In genomic region chr2:46094689-46095088, GRCh38 we compare ENCODE assay signal across 17 cellular contexts.
A peak's percentile ranks its signal among the peaks of the same experiment; 100 is the strongest.
DNase-seq lines count a peak whose midpoint lies in the region; ATAC-seq, FAIRE-seq and TF ChIP-seq lines count a peak whose summit lies in the region.
"Had no signal": no experiment of that assay in that cellular context is flagged by ENCODE, and none has a peak within 500 bp of the region (broad histone marks: within the 10 kb centered on the region; RNA-seq: fewer than 3 reads in every experiment).

No MANE protein-coding gene starts in this region.

- H3K9me3 ChIP-seq in HepG2 (ENCODE audit: low read length), result no peaks in the 10 kb centered on the region
- no peaks in the 10 kb centered on the region for H3K9me3 ChIP-seq in right lobe of liver
- H3K9me3 ChIP-seq in IMR-90 (ENCODE audit: control insufficient read depth, insufficient read depth, low read length), result 0 out of 2 replicates have a peak, but pooled peaks cover 3% of the 10 kb centered on the region
- no peaks in the 10 kb centered on the region; the same call in 2 of the 3 replicates for H3K9me3 ChIP-seq in GM12878 (replicated peaks; ENCODE audit: control insufficient read depth, insufficient read depth, low read length)

- no peak overlapping the region for H2BK20ac ChIP-seq in IMR-90 (ENCODE audit: low read depth, low read length)

- no peak overlapping the region for H3K14ac ChIP-seq in IMR-90 (replicated peaks; ENCODE audit: low read depth, low read length)

- H3K79me1 ChIP-seq in IMR-90 (ENCODE audit: low read depth in 1 of 2, low read length in 2 of 2), result peaks cover 3 to 22% of the 10 kb centered on the region in 2 experiments

- no peaks in the 10 kb centered on the region for H3K27me3 ChIP-seq in HepG2 (ENCODE audit: control insufficient read depth in 1 of 2, insufficient read depth in 2 of 2, low read length in 2 of 2)
- no peaks in the 10 kb centered on the region for H3K27me3 ChIP-seq in right lobe of liver
- no peaks in the 10 kb centered on the region for H3K27me3 ChIP-seq in IMR-90 (ENCODE audit: control insufficient read depth, insufficient read depth, low read length)
- H3K27me3 ChIP-seq in GM12878 (replicated peaks in 1 of 2; ENCODE audit: control insufficient read depth in 2 of 2, insufficient read depth in 2 of 2, low read length in 1 of 2), result no peaks in the 10 kb centered on the region

- H2AK9ac ChIP-seq in IMR-90 (replicated peaks; ENCODE audit: low read depth, low read length, poor library complexity), result no peak overlapping the region

- TF ChIP-seq POLR2A in HepG2 (IDR thresholded peaks at IDR 0.05; ENCODE audit: insufficient read depth in 1 of 2, low read depth in 2 of 2, low read length in 2 of 2) (no peak), right lobe of liver (IDR thresholded peaks at IDR 0.05) (no peak), IMR-90 (IDR thresholded peaks at IDR 0.05; ENCODE audit: low read depth, low read length) (no peak), GM12878 (IDR thresholded peaks at IDR 0.05; ENCODE audit: low read depth, low read length) (no peak), GM18505 (IDR thresholded peaks at IDR 0.05; ENCODE audit: borderline replicate concordance, extremely low read depth, insufficient read depth, insufficient read length) (no peak)

- H3K18ac ChIP-seq in IMR-90 (ENCODE audit: low read depth, low read length), result no peak overlapping the region

- H4K91ac ChIP-seq in IMR-90 (ENCODE audit: insufficient read depth, low read depth, low read length), result no peak overlapping the region

- H3K4me3 ChIP-seq in HepG2 (replicated peaks in 1 of 3; ENCODE audit: insufficient read depth in 1 of 3, low read depth in 2 of 3, low read length in 3 of 3) (no peak overlapping the region), right lobe of liver (no peak overlapping the region), IMR-90 (ENCODE audit: insufficient read depth, low read depth, low read length) (no peak overlapping the region), GM12878 (no peak overlapping the region)

- dilution Hi-C loops in IMR-90 (cut with HindIII; ENCODE audit: low sequenced_read_pairs, unreplicated experiment), result no loop called here

- no peak overlapping the region for H4K8ac ChIP-seq in IMR-90 (ENCODE audit: low read depth in 2 of 2, low read length in 2 of 2)

- FAIRE-seq in HepG2 (lab: Jason Lieb, UNC) (no peak), GM12878 (lab: Jason Lieb, UNC) (no peak)
- FAIRE-seq: G401.6, GM18507, H1 had no signal

- H3K9ac ChIP-seq in HepG2 (ENCODE audit: insufficient read depth, low read depth, low read length) (no peak overlapping the region), IMR-90 (ENCODE audit: low read depth, low read length) (no peak overlapping the region), GM12878 (ENCODE audit: control insufficient read depth, insufficient read depth, low read length) (no peak overlapping the region)

- H3K36me3 ChIP-seq in HepG2 (replicated peaks in 1 of 2; ENCODE audit: control insufficient read depth in 1 of 2, insufficient read depth in 2 of 2, low read length in 2 of 2) (no peaks in the 10 kb centered on the region), right lobe of liver (no peaks in the 10 kb centered on the region), IMR-90 (ENCODE audit: control insufficient read depth, insufficient read depth, low read length) (peaks cover 1% of the 10 kb centered on the region; the same call in 1 of the 2 replicates), GM12878 (ENCODE audit: control insufficient read depth in 2 of 2, insufficient read depth in 2 of 2, low read length in 1 of 2) (no peaks in the 10 kb centered on the region)

- intact Hi-C loops in HepG2 (cut with micrococcal nuclease; ENCODE audit: unreplicated experiment) (no loop called here), right lobe of liver (cut with DNase I) (no loop called here), IMR-90 (cut with micrococcal nuclease) (loop anchor here (5.0 kb wide), 1 partner anchor 83 kb away; no protein-coding TSS in a partner anchor), GM12878 (cut with micrococcal nuclease; ENCODE audit: unreplicated experiment) (loop anchor here (5.0 kb wide), 1 partner anchor 133 kb away; no protein-coding TSS in a partner anchor)

- BruUV-seq in HepG2 (replicated peaks; lab: Mats Ljungman, UMichigan) (no TSS peak), IMR-90 (replicated peaks; lab: Mats Ljungman, UMichigan) (no TSS peak), GM12878 (replicated peaks; lab: Mats Ljungman, UMichigan) (no TSS peak)

- H4K5ac ChIP-seq in IMR-90 (ENCODE audit: low read depth, low read length), result no peak overlapping the region

- DNase-seq in HepG2 (ENCODE audit: low spot score), result no peak
- no peak for DNase-seq in right lobe of liver
- DNase-seq in IMR-90, result peak; percentile 12
- DNase-seq in GM12878 (ENCODE audit: low read depth, low spot score), result no peak
- no peak for DNase-seq in NCI-H2196 (lab: John Stamatoyannopoulos, UW; ENCODE audit: unreplicated experiment)
- DNase-seq in omental fat pad (ENCODE audit: low spot score), result no peak
- DNase-seq: C1 segment of cervical spinal cord; Caco-2; CD4-positive, alpha-beta memory T cell; DMS153; DND-41; H7; HCEC 1CT had no signal

- TF ChIP-seq RAD21 in HepG2 (CRISPR knock-in tag; IDR thresholded peaks at IDR 0.05), result no peak
- no peak for TF ChIP-seq RAD21 in IMR-90 (IDR thresholded peaks at IDR 0.05; ENCODE audit: low read length)
- TF ChIP-seq RAD21 in GM12878 (IDR thresholded peaks at IDR 0.05; ENCODE audit: insufficient read depth, low read depth, low read length), result no peak

- no peak overlapping the region for H2AFZ ChIP-seq in HepG2 (ENCODE audit: low read length)
- no peak overlapping the region for H2AFZ ChIP-seq in IMR-90 (replicated peaks; ENCODE audit: low read length, poor library complexity)
- H2AFZ ChIP-seq in GM12878 (ENCODE audit: control insufficient read depth, low read depth, low read length), result no peak overlapping the region

- no peaks in the 10 kb centered on the region for H3K79me2 ChIP-seq in HepG2 (ENCODE audit: insufficient read depth, low read length)
- H3K79me2 ChIP-seq in GM12878 (ENCODE audit: control insufficient read depth, insufficient read depth, low read length), result no peaks in the 10 kb centered on the region

- CTCF ChIA-PET in HepG2 (lab: Yijun Ruan, JAX; ENCODE audit: low intra/inter-chr PET ratio, low total read pairs), result no interaction called here
- CTCF ChIA-PET in IMR-90 (lab: Yijun Ruan, JAX), result interaction anchor here (0.9 kb wide), 1 partner anchor 145 kb away, joined by 4 read pairs; no protein-coding TSS in a partner anchor
- CTCF ChIA-PET in GM12878 (lab: Yijun Ruan, JAX), result interaction anchor here (0.6 to 1.0 kb wide), 2 partner anchors 12 to 32 kb away, joined by 3 read pairs; no protein-coding TSS in a partner anchor

- SMC1A ChIA-PET in GM12878 (lab: Charles Lee; ENCODE audit: uncharacterized antibody, unreplicated experiment), result interaction anchor here (0.7 to 5.4 kb wide), 4 partner anchors 11 to 318 kb away, joined by 3 to 35 read pairs (median 4); no protein-coding TSS in a partner anchor

- H3K4me1 ChIP-seq in HepG2 (ENCODE audit: insufficient read depth, low read length) (peaks cover 5% of the 10 kb centered on the region; the same call in 1 of the 2 replicates), right lobe of liver (peaks cover 0 to 3% (median 0%) of the 10 kb centered on the region in 4 donors), IMR-90 (ENCODE audit: control insufficient read depth, insufficient read depth, low read length) (peaks cover 12% of the 10 kb centered on the region), GM12878 (ENCODE audit: control insufficient read depth, insufficient read depth, low read length) (no peaks in the 10 kb centered on the region)
- H3K4me1 ChIP-seq: Caco-2 had no signal

- no peak overlapping the region for H2BK15ac ChIP-seq in IMR-90 (ENCODE audit: low read depth, low read length)

- H3K4ac ChIP-seq in IMR-90 (ENCODE audit: low read depth, low read length), result no peak overlapping the region

- RAD21 ChIA-PET in GM12878 (lab: Charles Lee; ENCODE audit: unreplicated experiment), result no interaction called here

- POLR2A ChIA-PET in HepG2 (lab: Yijun Ruan, JAX), result no interaction called here
- POLR2A ChIA-PET in IMR-90 (lab: Charles Lee; ENCODE audit: unreplicated experiment), result interaction anchor here (0.7 kb wide), 1 partner anchor 203 kb away, joined by 9 read pairs; no protein-coding TSS in a partner anchor
- POLR2A ChIA-PET in GM12878 (lab: Charles Lee), result no interaction called here

- in situ Hi-C loops in HepG2 (cut with HindIII; ENCODE audit: extremely low pct_ligation_motif_present, low pct_unique_long_range_greater_than_20kb) (no loop called here), IMR-90 (cut with MboI; ENCODE audit: low sequenced_read_pairs) (no loop called here), GM12878 (cut with MboI) (no loop called here)

- no peak overlapping the region for H3K56ac ChIP-seq in IMR-90 (ENCODE audit: extremely low read depth, insufficient read depth, low read length)

- WGBS in HepG2 (ENCODE audit: low lambda C conversion rate), result 71% methylated on average over 3 of the region's 3 CpGs
- WGBS in right lobe of liver (ENCODE audit: insufficient coverage, low coverage, low lambda C conversion rate, missing lambda C conversion rate), result 58% methylated on average over 3 of the region's 3 CpGs
- WGBS in IMR-90 (ENCODE audit: extremely low coverage in 2 of 2, insufficient read length in 1 of 2), 2 experiments, result no CpG with 5 or more reads among the region's 3 CpGs
- 71% methylated on average over 3 of the region's 3 CpGs for WGBS in GM12878 (ENCODE audit: insufficient coverage, insufficient replicate concordance, low lambda C conversion rate, missing lambda C conversion rate)

- no peak overlapping the region for H2BK120ac ChIP-seq in IMR-90 (ENCODE audit: low read depth, low read length)

- H2AK5ac ChIP-seq in IMR-90 (ENCODE audit: low read depth, low read length), result no peak overlapping the region

- no peak overlapping the region for H3K27ac ChIP-seq in HepG2 (ENCODE audit: extremely low read length, insufficient read depth, low read length)
- no peak overlapping the region for H3K27ac ChIP-seq in right lobe of liver
- no peak overlapping the region for H3K27ac ChIP-seq in IMR-90 (ENCODE audit: insufficient read depth, low read length)
- no peak overlapping the region for H3K27ac ChIP-seq in GM12878 (ENCODE audit: control insufficient read depth, insufficient read depth)

- no peak overlapping the region for H3K23ac ChIP-seq in IMR-90 (ENCODE audit: low read depth, low read length)

- TF ChIP-seq CTCF in HepG2 (CRISPR knock-in tag; IDR thresholded peaks at IDR 0.05), result no peak
- TF ChIP-seq CTCF in right lobe of liver (IDR thresholded peaks at IDR 0.05), result no peak
- TF ChIP-seq CTCF in IMR-90 (conservative IDR thresholded peaks at IDR 0.05; ENCODE audit: low read depth, low read length), result no peak
- no peak for TF ChIP-seq CTCF in GM12878 (IDR thresholded peaks at IDR 0.05 in 2 of 3, conservative IDR thresholded peaks at IDR 0.05 in 1 of 3; ENCODE audit: control insufficient read depth in 2 of 3, extremely low read depth in 1 of 3, insufficient read depth in 1 of 3, low read depth in 3 of 3, low read length in 3 of 3)
- no peak for TF ChIP-seq CTCF in omental fat pad (IDR thresholded peaks at IDR 0.05)

- H3K4me2 ChIP-seq in HepG2 (ENCODE audit: low read depth, low read length) (no peak overlapping the region), IMR-90 (ENCODE audit: low read depth, low read length) (no peak overlapping the region), GM12878 (ENCODE audit: control insufficient read depth, insufficient read depth) (no peak overlapping the region)

- peaks cover 15% of the 10 kb centered on the region for H3K9me1 ChIP-seq in IMR-90 (ENCODE audit: insufficient read depth, low read length)

- H4K20me1 ChIP-seq in HepG2 (ENCODE audit: insufficient read depth, low read length) (no peaks in the 10 kb centered on the region), IMR-90 (ENCODE audit: insufficient read depth, low read length) (no peaks in the 10 kb centered on the region), GM12878 (ENCODE audit: control insufficient read depth, insufficient read depth) (no peaks in the 10 kb centered on the region)

- no peak for TF ChIP-seq EP300 in HepG2 (IDR thresholded peaks at IDR 0.05; ENCODE audit: low read depth in 2 of 2, low read length in 2 of 2)
- no peak for TF ChIP-seq EP300 in HepG2 (CRISPR knock-in tag; IDR thresholded peaks at IDR 0.05; ENCODE audit: borderline replicate concordance)
- TF ChIP-seq EP300 in GM12878 (IDR thresholded peaks at IDR 0.05; ENCODE audit: borderline replicate concordance in 1 of 2, control insufficient read depth in 1 of 2, low read depth in 2 of 2, low read length in 2 of 2), result no peak

- no peak for ATAC-seq in HepG2
- no peak for ATAC-seq in right lobe of liver
- ATAC-seq in IMR-90 (ENCODE audit: low read depth), result no peak
- ATAC-seq in GM12878, result no peak
- no peak for ATAC-seq in GM18505 (IDR thresholded peaks at IDR 0.05; ENCODE audit: unreplicated experiment)
- ATAC-seq in omental fat pad (ENCODE audit: low FRiP score), result no peak

- H2BK5ac ChIP-seq in IMR-90 (ENCODE audit: low read depth, low read length, poor library complexity, severe bottlenecking), result no peak overlapping the region

Comparison
In these comparisons a context has a peak if more than half of its experiments do, and no peak if none do; other contexts are left out.
1. intact Hi-C loops: an anchor here in IMR-90 (5.0 kb wide) and GM12878 (5.0 kb wide); none called in HepG2 and right lobe of liver.
2. Of the 75 proteins assayed by ChIP-seq in both HepG2 and GM12878: peak only in HepG2: none; only in GM12878: CBX5; in both: none; in neither: 74.